9 cellular contexts compared by ENCODE assay signal in genomic region chr2:169363570-169364150, GRCh38. TPM values are rescaled to one million over a fixed set of nuclear protein-coding genes. Genes with fewer than 3 reads are reported as not detected.
A peak's percentile ranks its signal among the peaks of the same experiment; 100 is the strongest.
DNase-seq lines count a peak whose midpoint lies in the region; ATAC-seq and TF ChIP-seq lines count a peak whose summit lies in the region.
"Had no signal": no experiment of that assay in that cellular context is flagged by ENCODE, and none has a peak within 500 bp of the region (broad histone marks: within the 10 kb centered on the region; RNA-seq: fewer than 3 reads in every experiment).

No MANE protein-coding gene starts in this region.

- peaks cover 35% of the 10 kb centered on the region for H3K4me1 Mint-ChIP-seq in Calu3 (ENCODE audit: low read depth, unreplicated experiment)
- H3K4me1 Mint-ChIP-seq in GM23338, result peaks cover 20% of the 10 kb centered on the region

- peak overlapping the region; percentile 68 for H3K4me3 Mint-ChIP-seq in Calu3 (ENCODE audit: low read depth, unreplicated experiment)
- peak overlapping the region; percentile 80 for H3K4me3 Mint-ChIP-seq in GM23338

- H4K20me1 ChIP-seq in GM23338 (replicated peaks; ENCODE audit: insufficient read depth), result no peaks in the 10 kb centered on the region
- no peaks in the 10 kb centered on the region for H4K20me1 ChIP-seq in OCI-LY7 (ENCODE audit: insufficient read depth, low read length)

- H3K9me3 ChIP-seq in OCI-LY7 (ENCODE audit: low read length), result no peaks in the 10 kb centered on the region
- H3K9me3 ChIP-seq in ascending aorta, result no peaks in the 10 kb centered on the region
- H3K9me3 ChIP-seq in iPS-20b (ENCODE audit: insufficient read depth, low read depth, low read length), result no peaks in the 10 kb centered on the region
- H3K9me3 ChIP-seq in skeletal muscle tissue (ENCODE audit: control insufficient read depth in 3 of 3, low read length in 3 of 3), result peaks cover 0 to 2% (median 0%) of the 10 kb centered on the region in 3 donors

- H3K9ac ChIP-seq in iPS-20b (ENCODE audit: low read depth, low read length), result peak overlapping the region; percentile 37; the same call in 1 of the 2 replicates
- H3K9ac ChIP-seq in skeletal muscle tissue (ENCODE audit: low read depth in 1 of 3, low read length in 3 of 3), result peak overlapping the region in 1 of 3 donors; percentile 33

- H3K9me2 ChIP-seq in GM23338 (ENCODE audit: insufficient read depth) (no peaks in the 10 kb centered on the region), OCI-LY7 (ENCODE audit: insufficient read depth, low read length) (no peaks in the 10 kb centered on the region)

- POLR2A ChIA-PET in OCI-LY7 (lab: Charles Lee), result no interaction called here

- peak; percentile 38 for DNase-seq in Calu3
- DNase-seq in GM23338 (ENCODE audit: low spot score), result peak; percentile 53
- no peak for DNase-seq in OCI-LY7 (ENCODE audit: low spot score)
- DNase-seq in ascending aorta (ENCODE audit: low spot score in 2 of 2), result no peak

- H3K27me3 ChIP-seq in GM23338 (ENCODE audit: insufficient read depth) (peaks cover 59% of the 10 kb centered on the region), ascending aorta (peaks cover 14% of the 10 kb centered on the region), iPS-20b (ENCODE audit: insufficient read depth, low read length) (peaks cover 62% of the 10 kb centered on the region), skeletal muscle tissue (ENCODE audit: control insufficient read depth in 3 of 3, insufficient read depth in 3 of 3, low read length in 3 of 3) (peaks cover 33 to 46% (median 40%) of the 10 kb centered on the region in 3 donors)

- peak; percentile 4 for ATAC-seq in GM23338
- no peak for ATAC-seq in GM21576 (IDR thresholded peaks at IDR 0.05; ENCODE audit: unreplicated experiment)
- no peak for ATAC-seq in HG02588 (IDR thresholded peaks at IDR 0.05; ENCODE audit: unreplicated experiment)

- H3K27me3 Mint-ChIP-seq in Calu3 (ENCODE audit: unreplicated experiment) (peaks cover 68% of the 10 kb centered on the region), GM23338 (ENCODE audit: insufficient read depth, low read depth, poor library complexity) (peaks cover 51% of the 10 kb centered on the region)

- no peaks in the 10 kb centered on the region for H3F3A ChIP-seq in GM23338 (replicated peaks; ENCODE audit: low read depth)

- H2AFZ ChIP-seq in GM23338 (peak overlapping the region; percentile 95), OCI-LY7 (ENCODE audit: low read length) (no peak overlapping the region)

- H3K36me3 ChIP-seq in GM23338 (ENCODE audit: insufficient read depth) (no peaks in the 10 kb centered on the region), OCI-LY7 (ENCODE audit: insufficient read depth, low read length) (no peaks in the 10 kb centered on the region), ascending aorta (no peaks in the 10 kb centered on the region), iPS-20b (ENCODE audit: insufficient read depth, low read depth, low read length) (no peaks in the 10 kb centered on the region), skeletal muscle tissue (ENCODE audit: control insufficient read depth in 3 of 3, insufficient read depth in 3 of 3, low read length in 3 of 3) (no peaks in the 10 kb centered on the region)

- intact Hi-C loops in Calu3 (cut with micrococcal nuclease; ENCODE audit: unreplicated experiment), result no loop called here
- intact Hi-C loops in OCI-LY7 (cut with micrococcal nuclease; ENCODE audit: unreplicated experiment), result no loop called here
- intact Hi-C loops in ascending aorta (cut with DNase I), result no loop called here

- H3K4me1 ChIP-seq in GM23338 (ENCODE audit: insufficient read depth) (peaks cover 16% of the 10 kb centered on the region), OCI-LY7 (ENCODE audit: insufficient read depth, low read length, poor library complexity, severe bottlenecking) (peaks cover 3% of the 10 kb centered on the region), ascending aorta (peaks cover 9 to 13% of the 10 kb centered on the region in 2 donors), iPS-20b (ENCODE audit: insufficient read depth, low read length) (peaks cover 4% of the 10 kb centered on the region; the same call in 1 of the 2 replicates), skeletal muscle tissue (ENCODE audit: control insufficient read depth in 3 of 3, insufficient read depth in 3 of 3, low read length in 3 of 3) (peaks cover 29 to 42% (median 32%) of the 10 kb centered on the region in 3 donors)

- peaks cover 23% of the 10 kb centered on the region for H3K36me3 Mint-ChIP-seq in Calu3 (ENCODE audit: insufficient read depth, unreplicated experiment)
- no peaks in the 10 kb centered on the region; the same call in 2 of the 3 replicates for H3K36me3 Mint-ChIP-seq in GM23338 (ENCODE audit: low read depth)

- no peaks in the 10 kb centered on the region for H3K79me2 ChIP-seq in GM23338 (replicated peaks; ENCODE audit: insufficient read depth)
- no peaks in the 10 kb centered on the region for H3K79me2 ChIP-seq in OCI-LY7 (ENCODE audit: insufficient read depth, low read depth, low read length)

- peak overlapping the region; percentile 82 for H3K4me3 ChIP-seq in GM23338
- H3K4me3 ChIP-seq in OCI-LY7 (ENCODE audit: low read depth, low read length, poor library complexity, severe bottlenecking), result no peak overlapping the region
- peak overlapping the region; percentile 56 to 64 for H3K4me3 ChIP-seq in ascending aorta
- H3K4me3 ChIP-seq in iPS-20b (ENCODE audit: low read length), result peak overlapping the region; percentile 67
- H3K4me3 ChIP-seq in skeletal muscle tissue (ENCODE audit: low read length in 3 of 3), result peak overlapping the region; percentile 58 to 75 (median 72)

- H3K27ac ChIP-seq in GM23338 (ENCODE audit: low read depth) (no peak overlapping the region), OCI-LY7 (ENCODE audit: low read depth, low read length, poor library complexity, severe bottlenecking) (no peak overlapping the region), ascending aorta (no peak overlapping the region), iPS-20b (ENCODE audit: low read length) (no peak overlapping the region), skeletal muscle tissue (ENCODE audit: low read depth, low read length) (no peak overlapping the region)

- BruUV-seq in Calu3 (replicated peaks; lab: Mats Ljungman, UMichigan), result no TSS peak
- no TSS peak for BruUV-seq in OCI-LY7 (replicated peaks; lab: Mats Ljungman, UMichigan)

- H3K27ac Mint-ChIP-seq in Calu3 (ENCODE audit: unreplicated experiment) (no peak overlapping the region), GM23338 (no peak overlapping the region)

- no peaks in the 10 kb centered on the region for H3K9me3 Mint-ChIP-seq in Calu3 (ENCODE audit: low read depth, unreplicated experiment)
- no peaks in the 10 kb centered on the region for H3K9me3 Mint-ChIP-seq in GM23338

- CTCF ChIA-PET in Calu3 (lab: Charles Lee) (no interaction called here), OCI-LY7 (lab: Charles Lee; ENCODE audit: unreplicated experiment) (no interaction called here)

- TF ChIP-seq CTCF in Calu3 (IDR thresholded peaks at IDR 0.05; ENCODE audit: unreplicated experiment) (no peak), GM23338 (conservative IDR thresholded peaks at IDR 0.05; ENCODE audit: low read depth in 2 of 2) (peak in 1 of 2 experiments; percentile 33; a peak in 2 of 4 replicates), OCI-LY7 (conservative IDR thresholded peaks at IDR 0.05; ENCODE audit: low read length) (no peak), ascending aorta (IDR thresholded peaks at IDR 0.05) (no peak)

- H3K4me2 ChIP-seq in GM23338, result peak overlapping the region; percentile 99
- peak overlapping the region; percentile 55; the same call in 1 of the 2 replicates for H3K4me2 ChIP-seq in OCI-LY7 (ENCODE audit: low read length)

TF ChIP-seq in GM23338, 12 proteins besides CTCF, POLR2A, EP300 and RAD21 (continues in another document):
- TF ChIP-seq EZH2 (IDR thresholded peaks at IDR 0.05; ENCODE audit: low read depth, unreplicated experiment) (peak; percentile 38), CREB1 (CRISPR knock-in tag; IDR thresholded peaks at IDR 0.05; ENCODE audit: low read depth) (0 out of 2 replicates have a peak, but pooled peaks have one; percentile 7)

RNA-seq across cellular contexts. Expression of gene LRP2, which starts 1.3 kb away (rescaled TPM):
- total RNA-seq in Calu3 (2022) (0.49 and 0.66 TPM in 2 replicates), OCI-LY7 (2022) (0.06 and 0.89 TPM in 2 replicates), ascending aorta (not detected), skeletal muscle tissue (under 0.01 TPM)
- 1.9 and 2.7 TPM in 2 replicates for total RNA-seq in GM23338 (2014; rRNA removed; shearing (Covaris generic))
- 0.49 and 0.68 TPM in 2 replicates for polyA plus RNA-seq in GM23338 (2016; fragmentation: Nextera tagmentation; extraction: Ambion mirVana)
- total RNA-seq in OCI-LY7 (2014; rRNA removed; shearing (Covaris generic)), result not detected in 2 replicates
- total RNA-seq: RPMI7951 had no signal

Comparison
In these comparisons a context has a peak if more than half of its experiments do, and no peak if none do; other contexts are left out.
1. DNase-seq: peak in Calu3 (single experiment) and GM23338 (single experiment); none in OCI-LY7 (single experiment) and ascending aorta (0 of 2).